ENCODE assay signal across 29 cellular contexts in the genomic region with DNA sequence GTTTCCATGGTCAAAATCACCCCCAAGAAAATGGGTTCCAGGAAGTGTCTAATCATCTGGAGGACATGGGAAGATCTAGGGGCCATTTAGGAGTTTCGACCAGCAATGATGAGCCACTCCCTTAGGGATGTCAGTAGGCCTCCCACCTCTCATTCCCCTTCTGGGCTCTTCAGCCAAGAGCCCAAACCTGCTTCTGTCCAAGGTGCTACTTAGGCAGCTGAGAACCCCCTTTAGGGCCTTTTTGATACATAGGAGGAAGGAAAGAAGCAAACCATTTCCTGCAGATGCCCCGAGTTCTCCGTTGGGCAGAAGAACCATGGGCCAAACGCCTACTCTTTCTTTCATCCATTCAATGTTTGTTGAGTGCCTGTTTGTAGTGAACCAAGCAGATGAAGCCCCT.
"Had no signal": no experiment of that assay in that cellular context is flagged by ENCODE, and none has a peak within 500 bp of the region (broad histone marks: within the 10 kb centered on the region; RNA-seq: fewer than 3 reads in every experiment).

No MANE protein-coding gene starts in this region.

- H3K4me3 Mint-ChIP-seq: immature natural killer cell; naive thymus-derived CD8-positive, alpha-beta T cell; nephron; neural crest cell; stimulated activated effector memory CD8-positive, alpha-beta T cell treated with anti-CD3 and anti-CD28 coated beads, Interleukin-12 subunit alpha, Interleukin-12 subunit beta, amount 100 ng/mL, for 72 hours; stimulated activated naive CD8-positive, alpha-beta T cell treated with anti-CD3 and anti-CD28 coated beads, Interleukin-15, amount 100 ng/mL, for 72 hours; type B pancreatic cell had no signal

- DNase-seq: hypothalamus; immature natural killer cell; kidney; left colon; left ventricle myocardium inferior; midbrain; mucosa of descending colon; naive thymus-derived CD8-positive, alpha-beta T cell; nucleus accumbens; pancreas; posterior cingulate gyrus; retina; right cardiac atrium; sigmoid colon; small intestine; spleen; stimulated activated CD4-positive, alpha-beta T cell treated with anti-CD3 and anti-CD28 coated beads, Interleukin-4, amount 100 ng/mL, for 24 hours; stimulated activated naive CD4-positive, alpha-beta T cell treated with Interleukin-2 at 50 U/mL for 16 hours; stimulated activated naive CD8-positive, alpha-beta T cell treated with anti-CD3 and anti-CD28 coated beads, Interleukin-15, amount 100 ng/mL, for 72 hours; substantia nigra; uterus had no signal

- H3K4me1 ChIP-seq: left ventricle myocardium inferior, prostate gland, sigmoid colon, spleen, tibial nerve, uterus had no signal

- FAIRE-seq: islet of Langerhans, kidney, pancreas, small intestine had no signal

- H3K27me3 ChIP-seq: pancreas, sigmoid colon, tibial nerve, uterus had no signal

- H3K9me3 ChIP-seq: left ventricle myocardium inferior, mucosa of descending colon, pancreas, prostate gland, sigmoid colon, spleen, tibial nerve, uterus had no signal

- H3K27me3 Mint-ChIP-seq: type B pancreatic cell had no signal

- H3K27ac Mint-ChIP-seq: immature natural killer cell; naive thymus-derived CD8-positive, alpha-beta T cell; stimulated activated effector memory CD8-positive, alpha-beta T cell treated with anti-CD3 and anti-CD28 coated beads, Interleukin-12 subunit alpha, Interleukin-12 subunit beta, amount 100 ng/mL, for 72 hours; stimulated activated naive CD8-positive, alpha-beta T cell treated with anti-CD3 and anti-CD28 coated beads, Interleukin-15, amount 100 ng/mL, for 72 hours; type B pancreatic cell had no signal

- H3K4me1 Mint-ChIP-seq: immature natural killer cell; stimulated activated effector memory CD8-positive, alpha-beta T cell treated with anti-CD3 and anti-CD28 coated beads, Interleukin-12 subunit alpha, Interleukin-12 subunit beta, amount 100 ng/mL, for 72 hours; stimulated activated naive CD8-positive, alpha-beta T cell treated with anti-CD3 and anti-CD28 coated beads, Interleukin-15, amount 100 ng/mL, for 72 hours had no signal

- H3K9me3 Mint-ChIP-seq: immature natural killer cell; nephron; neural crest cell; stimulated activated effector memory CD8-positive, alpha-beta T cell treated with anti-CD3 and anti-CD28 coated beads, Interleukin-12 subunit alpha, Interleukin-12 subunit beta, amount 100 ng/mL, for 72 hours; stimulated activated naive CD8-positive, alpha-beta T cell treated with anti-CD3 and anti-CD28 coated beads, Interleukin-15, amount 100 ng/mL, for 72 hours; type B pancreatic cell had no signal

- H3K36me3 ChIP-seq: left ventricle myocardium inferior, pancreas, prostate gland, sigmoid colon, spleen, tibial nerve, uterus had no signal

- H3K36me3 Mint-ChIP-seq: immature natural killer cell; naive thymus-derived CD8-positive, alpha-beta T cell; stimulated activated effector memory CD8-positive, alpha-beta T cell treated with anti-CD3 and anti-CD28 coated beads, Interleukin-12 subunit alpha, Interleukin-12 subunit beta, amount 100 ng/mL, for 72 hours had no signal

- H3K4me3 ChIP-seq: left ventricle myocardium inferior, lung, mucosa of descending colon, pancreas, prostate gland, sigmoid colon, spleen, tibial nerve, uterus had no signal

- ATAC-seq: left colon; naive thymus-derived CD8-positive, alpha-beta T cell; pancreas; right cardiac atrium; stimulated activated effector memory CD8-positive, alpha-beta T cell treated with anti-CD3 and anti-CD28 coated beads, Interleukin-12 subunit alpha, Interleukin-12 subunit beta, amount 100 ng/mL, for 72 hours; stimulated activated naive CD8-positive, alpha-beta T cell treated with anti-CD3 and anti-CD28 coated beads, Interleukin-15, amount 100 ng/mL, for 72 hours had no signal

- H3K27ac ChIP-seq: left ventricle myocardium inferior, pancreas, prostate gland, sigmoid colon, spleen, tibial nerve, uterus had no signal
